18 cellular contexts compared by ENCODE assay signal in genomic region chrX:136115909-136116297, GRCh38. TPM values are rescaled to one million over a fixed set of nuclear protein-coding genes. Genes with fewer than 3 reads are reported as not detected.
A peak's percentile ranks its signal among the peaks of the same experiment; 100 is the strongest.
DNase-seq lines count a peak whose midpoint lies in the region; ATAC-seq and TF ChIP-seq lines count a peak whose summit lies in the region.
"Had no signal": no experiment of that assay in that cellular context is flagged by ENCODE, and none has a peak within 500 bp of the region (broad histone marks: within the 10 kb centered on the region; RNA-seq: fewer than 3 reads in every experiment).

No MANE protein-coding gene starts in this region.

- peak overlapping the region in 5 of 11 experiments; percentile 8 to 53 (median 44); a peak in 9 of 22 replicates for H3K27ac ChIP-seq in BLaER1 treated with 17β-estradiol and CSF1 and Interleukin-3, amounts not matched to agents 10 nM and 100 nM
- H3K27ac ChIP-seq in esophagus muscularis mucosa (replicated peaks in 1 of 4): peak overlapping the region; percentile 56 to 78 (median 70)
- peak overlapping the region; percentile 53 for H3K27ac ChIP-seq in stomach smooth muscle (ENCODE audit: low read length)
- H3K27ac ChIP-seq: A549, C4-2B, RWPE1 had no signal

- intact Hi-C loops in esophagus muscularis mucosa (cut with DNase I): no loop called here
- intact Hi-C loops in left ventricle myocardium superior (cut with micrococcal nuclease): no loop called here

- H3K9ac ChIP-seq in BLaER1 treated with 17β-estradiol and CSF1 and Interleukin-3, amounts not matched to agents 10 nM and 100 nM: peak overlapping the region in 1 of 11 experiments; percentile 14; a peak in 1 of 22 replicates
- no peak overlapping the region for H3K9ac ChIP-seq in stomach smooth muscle (ENCODE audit: low read length in 2 of 2)

- peaks cover 8 to 46% (median 21%) of the 10 kb centered on the region in 11 experiments for H3K9me3 ChIP-seq in BLaER1 treated with 17β-estradiol and CSF1 and Interleukin-3, amounts not matched to agents 10 nM and 100 nM (replicated peaks in 1 of 11)
- H3K9me3 ChIP-seq in esophagus muscularis mucosa (no peaks in the 10 kb centered on the region), stomach smooth muscle (ENCODE audit: control insufficient read depth in 2 of 2, low read length in 2 of 2) (no peaks in the 10 kb centered on the region)
- H3K9me3 ChIP-seq: A549, HAP-1 had no signal

- H3K27me3 ChIP-seq in BLaER1 treated with 17β-estradiol and CSF1 and Interleukin-3, amounts not matched to agents 10 nM and 100 nM: peaks cover 68 to 98% (median 95%) of the 10 kb centered on the region in 11 experiments
- no peaks in the 10 kb centered on the region for H3K27me3 ChIP-seq in esophagus muscularis mucosa
- no peaks in the 10 kb centered on the region for H3K27me3 ChIP-seq in stomach smooth muscle (ENCODE audit: control insufficient read depth in 1 of 2, insufficient read depth in 2 of 2, low read length in 2 of 2)

- peak; percentile 42 for DNase-seq in MV-4-11 (lab: John Stamatoyannopoulos, UW)
- DNase-seq in esophagus muscularis mucosa (ENCODE audit: extremely low spot score): no peak
- no peak for DNase-seq in left ventricle myocardium superior
- DNase-seq: DMS 273 treated with DMSO at 0.1 percent for 48 hours, GF-D8, NCI-H1417, NCI-H187 treated with DMSO at 0.1 percent for 48 hours, NCI-H345, NCI-H69 had no signal

- no peaks in the 10 kb centered on the region for H4K20me1 ChIP-seq in BLaER1 treated with 17β-estradiol and CSF1 and Interleukin-3, amounts not matched to agents 10 nM and 100 nM

- H3K4me2 ChIP-seq in BLaER1 treated with 17β-estradiol and CSF1 and Interleukin-3, amounts not matched to agents 10 nM and 100 nM: peak overlapping the region; percentile 31 to 70 (median 60)
- H3K4me2 ChIP-seq: A549 had no signal

- 76% methylated on average over 3 of the region's 3 CpGs for WGBS in esophagus muscularis mucosa

- no peak overlapping the region for H3K4me3 ChIP-seq in BLaER1 treated with 17β-estradiol and CSF1 and Interleukin-3, amounts not matched to agents 10 nM and 100 nM
- no peak overlapping the region for H3K4me3 ChIP-seq in esophagus muscularis mucosa
- H3K4me3 ChIP-seq in stomach smooth muscle (ENCODE audit: low read length in 2 of 2): no peak overlapping the region
- H3K4me3 ChIP-seq: A549, HAP-1 had no signal

- TF ChIP-seq EP300 in esophagus muscularis mucosa (IDR thresholded peaks at IDR 0.05): no peak

- peaks cover 13 to 27% (median 24%) of the 10 kb centered on the region in 10 experiments for H3K4me1 ChIP-seq in BLaER1 treated with 17β-estradiol and CSF1 and Interleukin-3, amounts not matched to agents 10 nM and 100 nM
- H3K4me1 ChIP-seq in esophagus muscularis mucosa (peaks cover 0 to 27% (median 19%) of the 10 kb centered on the region in 4 donors), stomach smooth muscle (ENCODE audit: control insufficient read depth, insufficient read depth, low read length) (peaks cover 6% of the 10 kb centered on the region)
- H3K4me1 ChIP-seq: A549, HAP-1 had no signal

- no peak for TF ChIP-seq POLR2A in esophagus muscularis mucosa (IDR thresholded peaks at IDR 0.05; ENCODE audit: low read depth)

- no peak for TF ChIP-seq CTCF in esophagus muscularis mucosa (IDR thresholded peaks at IDR 0.05)

- H3K36me3 ChIP-seq in BLaER1 treated with 17β-estradiol and CSF1 and Interleukin-3, amounts not matched to agents 10 nM and 100 nM: no peaks in the 10 kb centered on the region
- H3K36me3 ChIP-seq in esophagus muscularis mucosa (no peaks in the 10 kb centered on the region), stomach smooth muscle (ENCODE audit: control insufficient read depth in 2 of 2, insufficient read depth in 2 of 2, low read length in 2 of 2) (no peaks in the 10 kb centered on the region)
- H3K36me3 ChIP-seq: HAP-1 had no signal

- ATAC-seq in HG03135 (IDR thresholded peaks at IDR 0.05; ENCODE audit: unreplicated experiment) (no peak), GM21576 (IDR thresholded peaks at IDR 0.05; ENCODE audit: unreplicated experiment) (no peak), left ventricle myocardium superior (no peak)
- ATAC-seq: A549 had no signal

RNA-seq across cellular contexts. Expression of gene FHL1, which starts 31.4 kb away (rescaled TPM):
- total RNA-seq in esophagus muscularis mucosa (1,000 to 10,000 TPM; 2,189 to 3,092 (median 2,823) TPM), left ventricle myocardium superior (772 TPM)
- total RNA-seq: HT-29 had no signal
